In the genomic region with DNA sequence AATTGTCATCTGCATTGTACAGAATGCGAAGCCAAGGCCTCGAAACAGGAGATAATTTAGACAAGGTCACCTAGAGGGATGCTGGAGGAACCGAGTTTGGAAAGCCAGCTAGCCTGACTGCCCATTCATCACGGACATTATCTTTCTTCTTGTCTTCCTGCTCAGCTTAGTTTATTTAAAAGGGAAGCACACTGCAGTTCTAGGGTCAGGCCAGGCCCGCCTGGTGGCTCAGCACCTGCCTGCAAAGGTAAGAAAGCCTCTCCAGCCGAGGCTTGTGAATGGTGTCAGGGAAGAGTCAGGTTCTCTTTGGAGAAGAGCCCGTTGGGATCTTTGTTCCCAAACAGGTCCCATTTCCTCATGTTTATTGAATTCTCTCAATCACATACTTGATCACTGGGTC, we compare ENCODE assay signal across 2 cellular contexts.
TF ChIP-seq lines count a peak whose summit lies in the region.

No MANE protein-coding gene starts in this region.

TF ChIP-seq in SK-N-SH, 30 proteins besides CTCF, POLR2A, EP300 and RAD21 (continued from another document):
- TF ChIP-seq, protein P1, sequence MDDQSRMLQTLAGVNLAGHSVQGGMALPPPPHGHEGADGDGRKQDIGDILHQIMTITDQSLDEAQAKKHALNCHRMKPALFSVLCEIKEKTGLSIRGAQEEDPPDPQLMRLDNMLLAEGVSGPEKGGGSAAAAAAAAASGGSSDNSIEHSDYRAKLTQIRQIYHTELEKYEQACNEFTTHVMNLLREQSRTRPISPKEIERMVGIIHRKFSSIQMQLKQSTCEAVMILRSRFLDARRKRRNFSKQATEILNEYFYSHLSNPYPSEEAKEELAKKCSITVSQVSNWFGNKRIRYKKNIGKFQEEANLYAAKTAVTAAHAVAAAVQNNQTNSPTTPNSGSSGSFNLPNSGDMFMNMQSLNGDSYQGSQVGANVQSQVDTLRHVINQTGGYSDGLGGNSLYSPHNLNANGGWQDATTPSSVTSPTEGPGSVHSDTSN (IDR thresholded peaks at IDR 0.05) = no peak
- TF ChIP-seq FOXM1 (IDR thresholded peaks at IDR 0.05; ENCODE audit: low read depth) (no peak), NFIC (IDR thresholded peaks at IDR 0.05; ENCODE audit: borderline replicate concordance) (no peak), TCF12 (IDR thresholded peaks at IDR 0.05) (no peak), GABPA (IDR thresholded peaks at IDR 0.05; ENCODE audit: low read depth) (no peak), EZH2phosphoT487 (IDR thresholded peaks at IDR 0.05; ENCODE audit: borderline replicate concordance, low read depth) (no peak), POLR2AphosphoS5 (IDR thresholded peaks at IDR 0.05; ENCODE audit: low read depth, low read length) (no peak), CHD2 (IDR thresholded peaks at IDR 0.05; ENCODE audit: low read length, partially characterized antibody) (no peak), SMC3 (IDR thresholded peaks at IDR 0.05; ENCODE audit: low read depth, low read length) (no peak), NRF1 (IDR thresholded peaks at IDR 0.05; ENCODE audit: low read depth, low read length) (no peak), FOXJ3 (CRISPR knock-in tag; IDR thresholded peaks at IDR 0.05) (no peak), RFX5 (IDR thresholded peaks at IDR 0.05; ENCODE audit: low read length) (no peak), YY1 (IDR thresholded peaks at IDR 0.05; ENCODE audit: low read depth) (no peak)
- TF ChIP-seq, protein P2, sequence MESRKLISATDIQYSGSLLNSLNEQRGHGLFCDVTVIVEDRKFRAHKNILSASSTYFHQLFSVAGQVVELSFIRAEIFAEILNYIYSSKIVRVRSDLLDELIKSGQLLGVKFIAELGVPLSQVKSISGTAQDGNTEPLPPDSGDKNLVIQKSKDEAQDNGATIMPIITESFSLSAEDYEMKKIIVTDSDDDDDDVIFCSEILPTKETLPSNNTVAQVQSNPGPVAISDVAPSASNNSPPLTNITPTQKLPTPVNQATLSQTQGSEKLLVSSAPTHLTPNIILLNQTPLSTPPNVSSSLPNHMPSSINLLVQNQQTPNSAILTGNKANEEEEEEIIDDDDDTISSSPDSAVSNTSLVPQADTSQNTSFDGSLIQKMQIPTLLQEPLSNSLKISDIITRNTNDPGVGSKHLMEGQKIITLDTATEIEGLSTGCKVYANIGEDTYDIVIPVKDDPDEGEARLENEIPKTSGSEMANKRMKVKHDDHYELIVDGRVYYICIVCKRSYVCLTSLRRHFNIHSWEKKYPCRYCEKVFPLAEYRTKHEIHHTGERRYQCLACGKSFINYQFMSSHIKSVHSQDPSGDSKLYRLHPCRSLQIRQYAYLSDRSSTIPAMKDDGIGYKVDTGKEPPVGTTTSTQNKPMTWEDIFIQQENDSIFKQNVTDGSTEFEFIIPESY (IDR thresholded peaks at IDR 0.05; ENCODE audit: borderline replicate concordance, low read depth) = no peak

TF ChIP-seq in SK-N-SH treated with all-trans-retinoic acid at 6 μM for 48 hours, 23 proteins besides CTCF, POLR2A, EP300 and RAD21 (continued from another document):
- TF ChIP-seq TOX (CRISPR knock-in tag; IDR thresholded peaks at IDR 0.05; ENCODE audit: borderline replicate concordance) (no peak), ZC3H10 (CRISPR knock-in tag; IDR thresholded peaks at IDR 0.05) (no peak), TCF4 (CRISPR knock-in tag; IDR thresholded peaks at IDR 0.05; ENCODE audit: borderline replicate concordance) (no peak), SNAI2 (CRISPR knock-in tag; IDR thresholded peaks at IDR 0.05) (no peak), ZNF8 (CRISPR knock-in tag; IDR thresholded peaks at IDR 0.05) (no peak), ARNTL (CRISPR knock-in tag; IDR thresholded peaks at IDR 0.05; ENCODE audit: borderline replicate concordance, low read depth) (no peak), ZNF565 (CRISPR knock-in tag; conservative IDR thresholded peaks at IDR 0.05; ENCODE audit: low read depth) (no peak), ZNF70 (CRISPR knock-in tag; IDR thresholded peaks at IDR 0.05) (no peak), PPARA (CRISPR knock-in tag; IDR thresholded peaks at IDR 0.05; ENCODE audit: borderline replicate concordance) (no peak), ZFP3 (CRISPR knock-in tag; IDR thresholded peaks at IDR 0.05) (no peak), RARB (CRISPR knock-in tag; IDR thresholded peaks at IDR 0.05) (no peak), CSDC2 (CRISPR knock-in tag; IDR thresholded peaks at IDR 0.05) (no peak), ISL1 (CRISPR knock-in tag; IDR thresholded peaks at IDR 0.05) (no peak), ESRRG (CRISPR knock-in tag; IDR thresholded peaks at IDR 0.05) (no peak)
- TF ChIP-seq, protein P3, sequence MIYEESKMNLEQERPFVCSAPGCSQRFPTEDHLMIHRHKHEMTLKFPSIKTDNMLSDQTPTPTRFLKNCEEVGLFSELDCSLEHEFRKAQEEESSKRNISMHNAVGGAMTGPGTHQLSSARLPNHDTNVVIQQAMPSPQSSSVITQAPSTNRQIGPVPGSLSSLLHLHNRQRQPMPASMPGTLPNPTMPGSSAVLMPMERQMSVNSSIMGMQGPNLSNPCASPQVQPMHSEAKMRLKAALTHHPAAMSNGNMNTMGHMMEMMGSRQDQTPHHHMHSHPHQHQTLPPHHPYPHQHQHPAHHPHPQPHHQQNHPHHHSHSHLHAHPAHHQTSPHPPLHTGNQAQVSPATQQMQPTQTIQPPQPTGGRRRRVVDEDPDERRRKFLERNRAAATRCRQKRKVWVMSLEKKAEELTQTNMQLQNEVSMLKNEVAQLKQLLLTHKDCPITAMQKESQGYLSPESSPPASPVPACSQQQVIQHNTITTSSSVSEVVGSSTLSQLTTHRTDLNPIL (CRISPR knock-in tag; IDR thresholded peaks at IDR 0.05; ENCODE audit: low read depth) = no peak
- TF ChIP-seq, protein P4, sequence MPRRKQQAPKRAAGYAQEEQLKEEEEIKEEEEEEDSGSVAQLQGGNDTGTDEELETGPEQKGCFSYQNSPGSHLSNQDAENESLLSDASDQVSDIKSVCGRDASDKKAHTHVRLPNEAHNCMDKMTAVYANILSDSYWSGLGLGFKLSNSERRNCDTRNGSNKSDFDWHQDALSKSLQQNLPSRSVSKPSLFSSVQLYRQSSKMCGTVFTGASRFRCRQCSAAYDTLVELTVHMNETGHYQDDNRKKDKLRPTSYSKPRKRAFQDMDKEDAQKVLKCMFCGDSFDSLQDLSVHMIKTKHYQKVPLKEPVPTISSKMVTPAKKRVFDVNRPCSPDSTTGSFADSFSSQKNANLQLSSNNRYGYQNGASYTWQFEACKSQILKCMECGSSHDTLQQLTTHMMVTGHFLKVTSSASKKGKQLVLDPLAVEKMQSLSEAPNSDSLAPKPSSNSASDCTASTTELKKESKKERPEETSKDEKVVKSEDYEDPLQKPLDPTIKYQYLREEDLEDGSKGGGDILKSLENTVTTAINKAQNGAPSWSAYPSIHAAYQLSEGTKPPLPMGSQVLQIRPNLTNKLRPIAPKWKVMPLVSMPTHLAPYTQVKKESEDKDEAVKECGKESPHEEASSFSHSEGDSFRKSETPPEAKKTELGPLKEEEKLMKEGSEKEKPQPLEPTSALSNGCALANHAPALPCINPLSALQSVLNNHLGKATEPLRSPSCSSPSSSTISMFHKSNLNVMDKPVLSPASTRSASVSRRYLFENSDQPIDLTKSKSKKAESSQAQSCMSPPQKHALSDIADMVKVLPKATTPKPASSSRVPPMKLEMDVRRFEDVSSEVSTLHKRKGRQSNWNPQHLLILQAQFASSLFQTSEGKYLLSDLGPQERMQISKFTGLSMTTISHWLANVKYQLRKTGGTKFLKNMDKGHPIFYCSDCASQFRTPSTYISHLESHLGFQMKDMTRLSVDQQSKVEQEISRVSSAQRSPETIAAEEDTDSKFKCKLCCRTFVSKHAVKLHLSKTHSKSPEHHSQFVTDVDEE (CRISPR knock-in tag; IDR thresholded peaks at IDR 0.05) = no peak
